Comparison of ENCODE assay signal across 8 cellular contexts in the genomic region with DNA sequence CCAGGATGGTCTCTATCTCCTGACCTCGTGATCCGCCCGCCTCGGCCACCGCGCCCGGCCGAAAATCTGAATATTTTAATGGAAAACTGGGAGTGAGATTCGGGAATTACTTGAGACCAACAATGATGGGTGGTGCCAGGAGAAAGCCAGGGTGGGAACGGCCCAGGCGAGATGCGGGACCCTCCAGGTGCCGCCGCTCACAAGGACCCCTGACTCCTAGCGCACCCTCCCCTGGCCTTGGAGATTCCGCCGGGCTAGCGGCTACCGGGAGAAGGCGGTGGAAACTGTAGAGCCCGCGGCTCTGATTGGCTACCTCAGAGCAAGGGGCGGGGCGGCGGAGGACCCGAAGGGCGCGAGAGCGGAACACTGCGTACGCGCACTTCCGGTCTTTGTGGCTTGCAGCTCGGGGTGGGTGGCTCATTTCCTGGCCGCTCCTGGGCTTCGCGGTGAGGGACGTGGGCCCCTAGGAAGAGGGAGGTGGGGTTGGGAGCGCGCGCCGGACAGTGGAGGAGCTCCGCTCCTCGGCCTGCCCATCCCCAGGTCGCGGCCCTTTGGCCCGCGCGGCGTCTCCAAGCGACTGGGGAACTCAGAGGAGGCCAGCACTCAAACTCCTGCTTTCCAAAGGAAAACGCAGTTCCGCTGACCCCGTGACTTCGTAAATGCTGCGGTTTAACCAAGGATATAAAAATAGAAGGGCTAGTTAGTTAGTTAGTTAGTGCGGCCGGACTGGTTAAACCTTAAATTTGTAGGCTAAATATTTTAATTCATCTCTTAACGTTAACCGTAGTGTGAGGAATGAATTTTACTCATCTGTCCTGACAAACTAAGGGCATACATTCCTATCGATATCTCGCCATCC. TPM values are rescaled to one million over a fixed set of nuclear protein-coding genes. Genes with fewer than 3 reads are reported as not detected.
DNase-seq lines count a peak whose midpoint lies in the region; ATAC-seq and TF ChIP-seq lines count a peak whose summit lies in the region.

Gene ZNF397 (plus strand): TSS at position 371 of the 859 bp plus-strand sequence. CDS start 1,437 bp downstream, outside the sequence.

- peak within 1 kb of the TSS; percentile 99 for H3K4me3 Mint-ChIP-seq in type B pancreatic cell

- H3K27ac ChIP-seq in adipose tissue (ENCODE audit: low read depth, low read length) (peak within 1 kb of the TSS; percentile 66), heart left ventricle (peak within 1 kb of the TSS; percentile 93 to 99 (median 98))

- H3K9me3 ChIP-seq in heart left ventricle, result peaks cover 0 to 12% (median 0%) of the 10 kb centered on the region in 12 donors

- intact Hi-C loops in heart left ventricle (cut with DNase I), result loop anchor here in 8 of 10 donors (1.0 to 10.0 kb wide), 13 partner anchors 26 to 732 kb away; partner anchors contain the start of genes ZNF24 (in 4 of the 8), ZSCAN30 (in 3 of the 8), MAPRE2 (in 1 of the 8) and RMP24 (in 1 of the 8)

- DNase-seq in GM12865 (ENCODE audit: low read depth) (peak; percentile 98), NCI-H1417 treated with DMSO at 0.1 percent for 48 hours (lab: John Stamatoyannopoulos, UW) (peak; percentile 88), SW480 (ENCODE audit: low spot score) (peak; percentile 85), heart left ventricle (peak; percentile 98 to 99 (median 99)), pons (ENCODE audit: low spot score) (peak; percentile 96), type B pancreatic cell (ENCODE audit: extremely low spot score, unreplicated experiment) (peak; percentile 97)

- peak within 1 kb of the TSS; percentile 99 for H3K27ac Mint-ChIP-seq in type B pancreatic cell

- WGBS in adipose tissue, 3 donors, result 0 to 1% (median 0%) methylated on average over 62 of the region's 62 CpGs
- whole genome bisulfite sequencing in heart left ventricle, 4 donors, result 0% methylated on average over 39 to 62 of the region's 62 CpGs

- peaks cover 0 to 17% (median 10%) of the 10 kb centered on the region in 12 donors for H3K4me1 ChIP-seq in heart left ventricle

- H3K36me3 Mint-ChIP-seq in type B pancreatic cell, result peaks cover 35% of the 10 kb centered on the region

- H3K36me3 ChIP-seq in heart left ventricle, result peaks cover 0 to 38% (median 35%) of the 10 kb centered on the region in 9 donors

- ATAC-seq in HG02763 (IDR thresholded peaks at IDR 0.05; ENCODE audit: unreplicated experiment), result peak; percentile 99
- peak; percentile 100 for ATAC-seq in heart left ventricle

- no peaks in the 10 kb centered on the region for H3K27me3 ChIP-seq in heart left ventricle

- H3K27me3 Mint-ChIP-seq in type B pancreatic cell, result no peaks in the 10 kb centered on the region

- peaks cover 4% of the 10 kb centered on the region for H3K9me3 Mint-ChIP-seq in type B pancreatic cell

- H3K4me3 ChIP-seq in GM12865 (ENCODE audit: low read depth, low read length), result peak within 1 kb of the TSS; percentile 94
- H3K4me3 ChIP-seq in heart left ventricle, result peak within 1 kb of the TSS; percentile 39 to 96 (median 82)

- peaks cover 5% of the 10 kb centered on the region for H3K4me1 Mint-ChIP-seq in type B pancreatic cell (ENCODE audit: unreplicated experiment)

- TF ChIP-seq POLR2A in heart left ventricle (IDR thresholded peaks at IDR 0.05), result peak; percentile 67 to 98

- no peak for TF ChIP-seq CTCF in GM12865 (IDR thresholded peaks at IDR 0.05; ENCODE audit: insufficient read depth, low read depth, low read length, missing control alignments)
- TF ChIP-seq CTCF in heart left ventricle (IDR thresholded peaks at IDR 0.05), result peak in 2 of 12 donors; percentile 3 to 9
- no peak for TF ChIP-seq CTCF in type B pancreatic cell (conservative IDR thresholded peaks at IDR 0.05)

RNA-seq across cellular contexts. Expression of gene ZNF397, which starts in this region (rescaled TPM):
- polyA plus RNA-seq in adipose tissue, result 10 to 100 TPM in 1 of 3 donors, 1 to 10 TPM in 2; 6.9 to 16.0 (median 9.5) TPM
- 10 to 100 TPM in 8 of 9 donors, 1 to 10 TPM in 1; 7.8 to 20.0 (median 13.8) TPM for total RNA-seq in heart left ventricle
- polyA plus RNA-seq in heart left ventricle, result 10 to 100 TPM; 10.1 to 13.9 TPM
- total RNA-seq in type B pancreatic cell (ENCODE audit: low replicate concordance), result 25.7 and 39.1 TPM in 2 replicates

Comparison
In these comparisons a context has a peak if more than half of its experiments do, and no peak if none do; other contexts are left out.
1. Peak in every context shown above with its lines: DNase-seq, ATAC-seq, H3K4me3 ChIP-seq and H3K27ac ChIP-seq.